In the genomic region with DNA sequence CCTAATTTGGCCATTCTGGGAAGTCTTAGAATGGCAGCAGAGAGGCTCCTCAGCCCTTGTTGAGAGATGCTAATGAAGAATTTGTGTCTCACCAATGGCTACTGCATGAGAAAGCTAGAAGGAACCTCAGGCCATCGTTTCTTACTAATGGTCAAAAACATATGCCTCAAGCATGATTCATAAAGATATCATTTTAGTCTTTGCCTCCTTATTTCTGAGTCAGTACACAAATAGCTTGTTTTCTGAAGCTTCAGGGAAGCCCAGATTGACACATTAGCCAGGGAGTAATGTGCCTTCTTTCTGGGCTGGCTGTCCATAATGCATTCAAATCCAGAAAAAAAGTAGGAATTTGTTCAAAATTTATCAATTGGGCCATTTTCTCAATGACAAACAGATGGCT, we compare ENCODE assay signal across 17 cellular contexts.
DNase-seq lines count a peak whose midpoint lies in the region; ATAC-seq lines count a peak whose summit lies in the region.
"Had no signal": no experiment of that assay in that cellular context is flagged by ENCODE, and none has a peak within 500 bp of the region (broad histone marks: within the 10 kb centered on the region; RNA-seq: fewer than 3 reads in every experiment).

No MANE protein-coding gene starts in this region.

- DNase-seq in EL (peak; percentile 84), RKO (ENCODE audit: low spot score) (peak; percentile 90), epithelial cell of prostate (ENCODE audit: low read depth, low spot score) (peak; percentile 58), non-pigmented ciliary epithelial cell (ENCODE audit: low read depth) (peak; percentile 60), mesenteric fat pad (ENCODE audit: low spot score) (no peak)
- no peak for DNase-seq in stimulated activated CD4-positive, alpha-beta T cell treated with anti-CD3 and anti-CD28 coated beads, Interleukin-2, amount 100 ng/mL, for 24 hours
- DNase-seq: activated CD8-positive, alpha-beta memory T cell treated with anti-CD3 and anti-CD28 coated beads for 24 hours; activated effector memory CD4-positive, alpha-beta T cell treated with anti-CD3 and anti-CD28 coated beads, Interleukin-2, amount 50 U/mL, for 16 hours; DND-41; endodermal cell; heart left ventricle; psoas muscle; testis; WERI-Rb-1 had no signal

- H3K27ac ChIP-seq in epithelial cell of prostate = no peak overlapping the region
- H3K27ac ChIP-seq: C4-2B, heart left ventricle, psoas muscle, testis, WERI-Rb-1 had no signal

- no peak for ATAC-seq in HG02763 (IDR thresholded peaks at IDR 0.05; ENCODE audit: unreplicated experiment)
- no peak for ATAC-seq in HG02642 (IDR thresholded peaks at IDR 0.05; ENCODE audit: poor library complexity, unreplicated experiment)

Comparison
In these comparisons a context has a peak if more than half of its experiments do, and no peak if none do; other contexts are left out.
1. DNase-seq: peak in EL (single experiment), RKO (single experiment), epithelial cell of prostate (single experiment) and non-pigmented ciliary epithelial cell (single experiment); none in stimulated activated CD4-positive, alpha-beta T cell treated with anti-CD3 and anti-CD28 coated beads, Interleukin-2, amount 100 ng/mL, for 24 hours (0 of 2) and mesenteric fat pad (single experiment).